In the genomic region with DNA sequence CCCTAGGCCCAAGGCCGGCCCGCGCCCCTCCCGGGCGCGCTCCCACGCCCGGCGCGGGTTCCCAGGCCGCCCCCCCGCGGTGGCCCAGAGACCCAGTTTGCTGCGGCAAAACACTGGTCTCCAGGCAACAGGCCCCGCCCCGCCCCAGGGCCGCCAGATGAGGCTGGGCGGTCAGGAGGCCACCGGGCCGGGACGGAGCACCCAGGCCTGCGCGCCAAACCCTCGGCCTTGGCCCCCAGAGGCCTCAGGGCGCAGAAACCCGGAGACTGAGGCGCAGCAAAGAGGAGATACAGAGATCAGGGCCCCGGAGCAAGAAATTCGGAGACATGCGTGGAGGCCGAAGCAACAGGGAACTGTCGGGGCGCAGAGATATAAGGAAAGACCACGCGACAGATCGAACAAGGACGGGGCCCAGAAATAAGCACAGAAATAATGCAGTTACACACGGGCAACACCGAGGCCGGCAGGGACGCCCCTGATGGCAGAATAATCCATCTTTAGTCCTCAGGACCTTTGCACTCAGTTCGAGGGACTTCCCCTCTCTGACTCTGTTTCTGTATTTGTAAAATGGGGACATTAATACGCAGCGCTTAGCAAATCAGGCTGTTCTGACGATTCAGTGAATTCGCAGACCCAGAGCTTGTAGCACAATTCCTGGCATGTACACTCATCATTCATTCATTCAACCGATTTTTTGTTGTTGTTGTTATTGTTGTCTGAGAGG, we compare ENCODE assay signal across 9 cellular contexts. TPM values are rescaled to one million over a fixed set of nuclear protein-coding genes. Genes with fewer than 3 reads are reported as not detected.
DNase-seq lines count a peak whose midpoint lies in the region; ATAC-seq and TF ChIP-seq lines count a peak whose summit lies in the region.
"Had no signal": no experiment of that assay in that cellular context is flagged by ENCODE, and none has a peak within 500 bp of the region (broad histone marks: within the 10 kb centered on the region; RNA-seq: fewer than 3 reads in every experiment).

No MANE protein-coding gene starts in this region.

- H3K4me3 ChIP-seq in fibroblast of pulmonary artery (replicated peaks; ENCODE audit: low read depth, low read length), result peak overlapping the region; percentile 17
- peak overlapping the region; percentile 32 for H3K4me3 ChIP-seq in naive thymus-derived CD4-positive, alpha-beta T cell (ENCODE audit: low read length)
- H3K4me3 ChIP-seq in stomach, result peak overlapping the region; percentile 42 to 49 (median 48)

- peak overlapping the region; percentile 43 to 93 (median 75) for H3K4me3 Mint-ChIP-seq in naive thymus-derived CD4-positive, alpha-beta T cell

- ATAC-seq in HG03196 (IDR thresholded peaks at IDR 0.05; ENCODE audit: unreplicated experiment), result peak; percentile 45
- ATAC-seq in naive thymus-derived CD4-positive, alpha-beta T cell, result peak; percentile 68

- peaks cover 33 to 67% (median 55%) of the 10 kb centered on the region in 7 donors for H3K4me1 Mint-ChIP-seq in naive thymus-derived CD4-positive, alpha-beta T cell

- peak overlapping the region; percentile 3 to 91 (median 84) for H3K27ac Mint-ChIP-seq in naive thymus-derived CD4-positive, alpha-beta T cell

- TF ChIP-seq CTCF in fibroblast of pulmonary artery (IDR thresholded peaks at IDR 0.05; ENCODE audit: low read length, missing control alignments), result no peak
- no peak for TF ChIP-seq CTCF in stomach (IDR thresholded peaks at IDR 0.05)

- no peak for TF ChIP-seq POLR2A in stomach (IDR thresholded peaks at IDR 0.05)

- intact Hi-C loops in naive thymus-derived CD4-positive, alpha-beta T cell (cut with micrococcal nuclease), result loop anchor here (1.0 to 5.0 kb wide), 2 partner anchors 23 to 248 kb away; partner anchors contain the start of genes FOSB (in 1 of the 2), QPCTL (in 1 of the 2) and SNRPD2 (in 1 of the 2)
- intact Hi-C loops in stomach (cut with DNase I; ENCODE audit: low total_unique reads), result loop anchor here (5.0 kb wide), 1 partner anchor 33 kb away; no protein-coding TSS in a partner anchor

- H3K4me1 ChIP-seq in naive thymus-derived CD4-positive, alpha-beta T cell (ENCODE audit: control insufficient read depth in 2 of 2, insufficient read depth in 2 of 2, low read length in 2 of 2), result peaks cover 21 to 32% of the 10 kb centered on the region in 2 donors
- H3K4me1 ChIP-seq in stomach, result peaks cover 15 to 54% (median 35%) of the 10 kb centered on the region in 4 donors

- TF ChIP-seq EP300 in stomach (IDR thresholded peaks at IDR 0.05), result no peak

- H3K36me3 ChIP-seq in naive thymus-derived CD4-positive, alpha-beta T cell (ENCODE audit: control insufficient read depth in 2 of 3, insufficient read depth in 3 of 3, low read length in 3 of 3), result no peaks in the 10 kb centered on the region
- no peaks in the 10 kb centered on the region for H3K36me3 ChIP-seq in stomach

- H3K36me3 Mint-ChIP-seq in naive thymus-derived CD4-positive, alpha-beta T cell, result no peaks in the 10 kb centered on the region

- POLR2A ChIA-PET in naive thymus-derived CD4-positive, alpha-beta T cell (lab: Charles Lee), result interaction anchor here (0.8 to 1.8 kb wide), 3 partner anchors 23 to 197 kb away, joined by 3 to 6 read pairs (median 3); partner anchors contain the start of gene FOSB

- peaks cover 0 to 2% (median 0%) of the 10 kb centered on the region in 5 donors for H3K27me3 Mint-ChIP-seq in naive thymus-derived CD4-positive, alpha-beta T cell

- DNase-seq in NCI-H2081 (lab: John Stamatoyannopoulos, UW), result peak; percentile 27 to 29
- no peak for DNase-seq in NCI-H2081 treated with DMSO at 0.1 percent for 48 hours (lab: John Stamatoyannopoulos, UW)
- peak; percentile 89 for DNase-seq in RKO (ENCODE audit: low spot score)
- DNase-seq in activated effector memory CD4-positive, alpha-beta T cell treated with anti-CD3 and anti-CD28 coated beads, Interleukin-2, amount 50 U/mL, for 16 hours, result peak; percentile 94
- peak; percentile 88 for DNase-seq in fibroblast of pulmonary artery (ENCODE audit: low read depth)
- DNase-seq in naive thymus-derived CD4-positive, alpha-beta T cell, result peak; percentile 65 to 88 (median 75)
- DNase-seq in stomach, result peak; percentile 95
- DNase-seq: DND-41 had no signal

- H3K27me3 ChIP-seq in naive thymus-derived CD4-positive, alpha-beta T cell (ENCODE audit: control insufficient read depth in 2 of 2, insufficient read depth in 2 of 2, low read length in 2 of 2), result no peaks in the 10 kb centered on the region
- no peaks in the 10 kb centered on the region for H3K27me3 ChIP-seq in stomach

- H3K9me3 ChIP-seq in naive thymus-derived CD4-positive, alpha-beta T cell (ENCODE audit: control insufficient read depth in 2 of 3, low read length in 3 of 3), result no peaks in the 10 kb centered on the region
- H3K9me3 ChIP-seq in stomach, result no peaks in the 10 kb centered on the region

- WGBS in stomach, 5 donors, result 10 to 20% (median 13%) methylated on average over 29 to 47 of the region's 47 CpGs

- CTCF ChIA-PET in naive thymus-derived CD4-positive, alpha-beta T cell (lab: Charles Lee), result interaction anchor here (1.7 to 4.4 kb wide), 2 partner anchors 32 to 35 kb away, joined by 8 to 33 read pairs; no protein-coding TSS in a partner anchor

- peaks cover 0 to 3% (median 0%) of the 10 kb centered on the region in 11 donors for H3K9me3 Mint-ChIP-seq in naive thymus-derived CD4-positive, alpha-beta T cell

- peak overlapping the region; percentile 63 for H3K27ac ChIP-seq in naive thymus-derived CD4-positive, alpha-beta T cell (ENCODE audit: low read depth, low read length)
- peak overlapping the region; percentile 78 to 96 (median 91) for H3K27ac ChIP-seq in stomach

RNA-seq across cellular contexts. Expression of gene ERCC1, which starts 20.8 kb away (rescaled TPM):
- total RNA-seq in naive thymus-derived CD4-positive, alpha-beta T cell, result 10 to 100 TPM; 45.1 to 88.2 (median 53.4) TPM
- polyA plus RNA-seq in naive thymus-derived CD4-positive, alpha-beta T cell, result 10 to 100 TPM; 31.7 to 32.7 TPM
- total RNA-seq in stomach, result 10 to 100 TPM in 4 of 5 donors, 1 to 10 TPM in 1; 7.8 to 79.3 (median 36.9) TPM
- 10 to 100 TPM; 53.9 to 66.9 (median 54.6) TPM for polyA plus RNA-seq in stomach

RNA-seq across cellular contexts. Expression of gene FOSB, which starts 23.3 kb away (rescaled TPM):
- 1,000 to 10,000 TPM in 1 of 5 experiments, 100 to 1,000 TPM in 1, 10 to 100 TPM in 2, 1 to 10 TPM in 1; 2.1 to 1,925 (median 22.8) TPM for total RNA-seq in naive thymus-derived CD4-positive, alpha-beta T cell
- polyA plus RNA-seq in naive thymus-derived CD4-positive, alpha-beta T cell, result 1 to 10 TPM; 3.0 to 5.3 TPM
- 10 to 100 TPM in 2 of 5 donors, 1 to 10 TPM in 3; 1.2 to 76.8 (median 5.5) TPM for total RNA-seq in stomach
- polyA plus RNA-seq in stomach, result 10 to 100 TPM in 2 of 3 donors, 1 to 10 TPM in 1; 6.9 to 20.9 (median 11.1) TPM

RNA-seq across cellular contexts. Expression of gene POLR1G, which starts 38.0 kb away (rescaled TPM):
- total RNA-seq in naive thymus-derived CD4-positive, alpha-beta T cell, result 1 to 10 TPM in 4 of 5 experiments, under 1 TPM in 1; 0.45 to 8.2 (median 4.7) TPM
- 1 to 10 TPM; 5.1 to 5.4 TPM for polyA plus RNA-seq in naive thymus-derived CD4-positive, alpha-beta T cell
- total RNA-seq in stomach, result 1 to 10 TPM in 2 of 5 donors, under 1 TPM in 1, not detected in 2; 0.55 to 5.9 (median 2.2) TPM
- polyA plus RNA-seq in stomach, result 1 to 10 TPM; 1.8 to 7.2 (median 3.4) TPM

RNA-seq across cellular contexts. Expression of gene PPP1R13L, which starts 39.6 kb away (rescaled TPM):
- total RNA-seq in naive thymus-derived CD4-positive, alpha-beta T cell, result 10 to 100 TPM in 3 of 5 experiments, 1 to 10 TPM in 2; 2.9 to 24.4 (median 11.1) TPM
- polyA plus RNA-seq in naive thymus-derived CD4-positive, alpha-beta T cell, result under 1 TPM; 0.56 to 0.61 TPM
- total RNA-seq in stomach, result 10 to 100 TPM in 3 of 5 donors, 1 to 10 TPM in 2; 2.4 to 44.9 (median 28.0) TPM
- polyA plus RNA-seq in stomach, result 100 to 1,000 TPM in 1 of 3 donors, 10 to 100 TPM in 1, 1 to 10 TPM in 1; 9.2 to 120 (median 11.8) TPM

RNA-seq across cellular contexts. Expression of gene RTN2, which starts 52.4 kb away (rescaled TPM):
- 1 to 10 TPM in 4 of 5 experiments, under 1 TPM in 1; 0.86 to 3.1 (median 2.4) TPM for total RNA-seq in naive thymus-derived CD4-positive, alpha-beta T cell
- under 1 TPM; 0.30 to 0.37 TPM for polyA plus RNA-seq in naive thymus-derived CD4-positive, alpha-beta T cell
- 10 to 100 TPM in 2 of 5 donors, 1 to 10 TPM in 2, not detected in 1; 2.0 to 37.3 (median 10.6) TPM for total RNA-seq in stomach
- polyA plus RNA-seq in stomach, result 1 to 10 TPM; 4.7 to 9.3 (median 7.9) TPM
